18 cellular contexts compared by ENCODE assay signal in the genomic region with DNA sequence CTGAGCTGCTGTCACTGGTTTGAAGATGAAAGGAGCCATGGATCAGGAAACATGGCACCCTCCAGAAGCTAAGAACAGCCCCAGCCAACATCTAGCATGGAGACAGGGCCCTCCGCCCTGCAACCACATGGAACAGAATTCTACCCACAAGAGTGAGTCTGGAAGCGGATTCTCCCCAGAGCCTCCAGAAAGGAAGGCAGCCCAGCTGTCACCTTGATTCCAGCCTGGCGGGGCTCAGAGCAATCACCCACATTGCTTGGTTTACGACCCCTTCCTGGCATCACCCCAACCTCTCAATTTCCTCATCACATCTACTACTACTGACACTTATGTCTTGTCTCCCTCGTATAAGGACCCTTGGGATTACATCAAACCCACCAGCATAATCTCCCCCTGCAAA. TPM values are rescaled to one million over a fixed set of nuclear protein-coding genes. Genes with fewer than 3 reads are reported as not detected.
A peak's percentile ranks its signal among the peaks of the same experiment; 100 is the strongest.
DNase-seq lines count a peak whose midpoint lies in the region; ATAC-seq, FAIRE-seq and TF ChIP-seq lines count a peak whose summit lies in the region.
"Had no signal": no experiment of that assay in that cellular context is flagged by ENCODE, and none has a peak within 500 bp of the region (broad histone marks: within the 10 kb centered on the region; RNA-seq: fewer than 3 reads in every experiment).

No MANE protein-coding gene starts in this region.

- 89% methylated on average over 5 of the region's 5 CpGs; no CpG with 5 or more reads in 1 of the 2 experiments for WGBS in H1 (ENCODE audit: extremely low coverage in 1 of 2, insufficient coverage in 1 of 2, insufficient read length in 1 of 2, insufficient replicate concordance in 2 of 2, low coverage in 1 of 2, low lambda C conversion rate in 2 of 2, missing lambda C conversion rate in 1 of 2), 2 experiments
- 74 to 75% methylated on average over 5 of the region's 5 CpGs for WGBS in upper lobe of left lung, 2 donors

- H3K56ac ChIP-seq in H1 (replicated peaks; ENCODE audit: insufficient read length, low read depth, low read length) = no peak overlapping the region

- H3K27ac ChIP-seq in H1 (ENCODE audit: low read depth, low read length) (no peak overlapping the region), upper lobe of left lung (no peak overlapping the region)
- H3K27ac ChIP-seq: 22Rv1 had no signal

- H3K27me3 ChIP-seq in H1 (replicated peaks in 1 of 4; ENCODE audit: control insufficient read depth in 3 of 4, extremely low read depth in 1 of 4, insufficient read depth in 3 of 4, low read length in 3 of 4) = no peaks in the 10 kb centered on the region; a peak in 1 of 7 replicates
- H3K27me3 ChIP-seq in upper lobe of left lung = no peaks in the 10 kb centered on the region

- H4K5ac ChIP-seq in H1 (ENCODE audit: insufficient read length, low read depth, low read length) = no peak overlapping the region

- no peaks in the 10 kb centered on the region for H3K36me3 ChIP-seq in H1 (ENCODE audit: control insufficient read depth in 2 of 4, insufficient read depth in 4 of 4, low read length in 3 of 4)
- no peaks in the 10 kb centered on the region for H3K36me3 ChIP-seq in upper lobe of left lung

- H3K9ac ChIP-seq in H1 (replicated peaks in 1 of 4; ENCODE audit: extremely low read depth in 1 of 4, low read depth in 3 of 4, low read length in 3 of 4) = no peak overlapping the region

- no peaks in the 10 kb centered on the region for H3K79me2 ChIP-seq in H1 (ENCODE audit: control insufficient read depth in 1 of 2, insufficient read depth in 2 of 2, low read length in 2 of 2)

- no peak for TF ChIP-seq POLR2A in H1 (IDR thresholded peaks at IDR 0.05; ENCODE audit: control extremely low read depth in 1 of 2, low read depth in 2 of 2, low read length in 2 of 2)
- TF ChIP-seq POLR2A in upper lobe of left lung (IDR thresholded peaks at IDR 0.05) = no peak

- no peak for ATAC-seq in upper lobe of left lung (ENCODE audit: low FRiP score in 2 of 2)
- ATAC-seq in GM21717 (IDR thresholded peaks at IDR 0.05; ENCODE audit: unreplicated experiment) = no peak

- no peak overlapping the region for H2BK15ac ChIP-seq in H1 (ENCODE audit: low read length)

- POLR2A ChIA-PET in H1 (lab: Charles Lee; ENCODE audit: partially characterized antibody) = no interaction called here

- TF ChIP-seq EP300 in H1 (IDR thresholded peaks at IDR 0.05; ENCODE audit: borderline replicate concordance in 1 of 2, low read depth in 2 of 2, low read length in 2 of 2) (no peak), upper lobe of left lung (IDR thresholded peaks at IDR 0.05) (no peak)

- H3K4me1 ChIP-seq in H1 (replicated peaks in 1 of 4; ENCODE audit: control insufficient read depth in 3 of 4, insufficient read depth in 4 of 4, low read length in 3 of 4) (no peaks in the 10 kb centered on the region), upper lobe of left lung (no peaks in the 10 kb centered on the region)

- no peaks in the 10 kb centered on the region for H3K79me1 ChIP-seq in H1 (ENCODE audit: low read depth, low read length)

- H4K20me1 ChIP-seq in H1 (replicated peaks in 1 of 2; ENCODE audit: control insufficient read depth in 1 of 2, insufficient read depth in 2 of 2, low read length in 2 of 2) = no peaks in the 10 kb centered on the region

- no peak overlapping the region for H4K91ac ChIP-seq in H1 (replicated peaks; ENCODE audit: insufficient read length, low read length)

- FAIRE-seq in H1 (lab: Jason Lieb, UNC) = no peak
- FAIRE-seq: H54 had no signal

- TF ChIP-seq CTCF in H1 (IDR thresholded peaks at IDR 0.05; ENCODE audit: control extremely low read depth in 1 of 3, insufficient read depth in 1 of 3, low read depth in 1 of 3, low read length in 3 of 3) (no peak), upper lobe of left lung (IDR thresholded peaks at IDR 0.05) (no peak)

- no peak for TF ChIP-seq RAD21 in H1 (IDR thresholded peaks at IDR 0.05 in 1 of 2, conservative IDR thresholded peaks at IDR 0.05 in 1 of 2; ENCODE audit: low read depth in 2 of 2, low read length in 2 of 2)

- no peak overlapping the region for H3K4ac ChIP-seq in H1 (replicated peaks; ENCODE audit: insufficient read length, low read depth, low read length)

- H3K9me3 ChIP-seq in H1 (ENCODE audit: insufficient read depth in 2 of 2, low read depth in 1 of 2, low read length in 1 of 2) (peaks cover 0 to under 1% of the 10 kb centered on the region in 2 experiments; a peak in 1 of 4 replicates), upper lobe of left lung (no peaks in the 10 kb centered on the region)

- no peak overlapping the region for H3K4me2 ChIP-seq in H1 (ENCODE audit: insufficient read depth in 1 of 2, low read depth in 2 of 2, low read length in 2 of 2)

- 0 out of 2 replicates have a peak overlapping the region, but pooled peaks have one; percentile 2 for H2AFZ ChIP-seq in H1 (ENCODE audit: low read length)

- no peak overlapping the region for H2AK5ac ChIP-seq in H1 (ENCODE audit: low read depth, low read length)

- H3K23ac ChIP-seq in H1 (ENCODE audit: insufficient read length) = no peak overlapping the region

- H3K14ac ChIP-seq in H1 (ENCODE audit: insufficient read length) = no peak overlapping the region

- no peak overlapping the region for H2BK5ac ChIP-seq in H1 (ENCODE audit: low read depth, low read length)

- no peak overlapping the region for H2BK120ac ChIP-seq in H1 (replicated peaks; ENCODE audit: low read depth, low read length)

- H3K4me3 ChIP-seq in H1 (ENCODE audit: extremely low read depth in 1 of 4, insufficient read depth in 2 of 4, low read depth in 3 of 4, low read length in 4 of 4) (no peak overlapping the region), upper lobe of left lung (no peak overlapping the region)

- no peaks in the 10 kb centered on the region for H3K23me2 ChIP-seq in H1 (ENCODE audit: low read depth, low read length)

- no peak overlapping the region for H2BK20ac ChIP-seq in H1 (ENCODE audit: low read length)

- DNase-seq in NCI-H82 (lab: John Stamatoyannopoulos, UW) (peak; percentile 20), NCI-H82 treated with DMSO at 0.1 percent for 48 hours (lab: John Stamatoyannopoulos, UW; ENCODE audit: unreplicated experiment) (no peak), NCI-H2171 (lab: John Stamatoyannopoulos, UW) (peak; percentile 85), H1 (ENCODE audit: low read depth in 1 of 2, low spot score in 2 of 2) (no peak), upper lobe of left lung (no peak), RPMI8226 (no peak)
- DNase-seq: ACHN; C1 segment of cervical spinal cord; Calu3; CD4-positive, alpha-beta T cell; DMS53; GF-D8; IMR-90; KBM-7 had no signal

- CTCF ChIA-PET in H1 (lab: Charles Lee; ENCODE audit: partially characterized antibody) = interaction anchor here (1.4 to 8.9 kb wide), 4 partner anchors 10 to 81 kb away, joined by 5 to 59 read pairs (median 10); no protein-coding TSS in a partner anchor

- no peak overlapping the region for H3K18ac ChIP-seq in H1 (ENCODE audit: extremely low read depth, low read length)

- no peak overlapping the region for H4K8ac ChIP-seq in H1 (ENCODE audit: extremely low read depth, insufficient read depth, low read length)

- H2BK12ac ChIP-seq in H1 (ENCODE audit: low read depth, low read length) = no peak overlapping the region

TF ChIP-seq in H1, 55 proteins besides CTCF, POLR2A, EP300 and RAD21:
- TF ChIP-seq CBX5 (IDR thresholded peaks at IDR 0.05; ENCODE audit: low read depth, low read length) = no peak
- no peak for TF ChIP-seq USF2 (IDR thresholded peaks at IDR 0.05; ENCODE audit: low read length)
- no peak for TF ChIP-seq NRF1 (IDR thresholded peaks at IDR 0.05; ENCODE audit: low read depth, low read length)

RNA-seq across cellular contexts. Expression of gene OAS2, which starts 38.5 kb away (rescaled TPM):
- not detected in 2 replicates for total RNA-seq in H1 (2021; fragmentation: NEBNext Ultra II Directional; extraction: Animal tissue kit (Norgen Biotek cat#: 25700))
- 0.06 TPM in 1 of 2 replicates, not detected in the other for polyA plus RNA-seq in H1 (2011; rRNA removed)
- polyA plus RNA-seq in H1 (2011; cell fraction: cytosol; rRNA removed) = not detected
- not detected for polyA plus RNA-seq in H1 (2011; cell fraction: nucleus; rRNA removed)
- 0.06 to 0.20 TPM in 2 of 4 replicates, not detected in the others for polyA plus RNA-seq in H1 (2012, experiment 1 of 2)
- not detected for polyA plus RNA-seq in H1 (2012, experiment 2 of 2)
- 0.02 TPM for polyA plus RNA-seq in H1 (2013, experiment 1 of 2)
- polyA plus RNA-seq in H1 (2013, experiment 2 of 2) = 0.06 TPM
- polyA minus RNA-seq in H1 (2011; rRNA and poly(A)+ RNA removed) = 0.06 and 0.07 TPM in 2 replicates
- not detected for polyA minus RNA-seq in H1 (2011; cell fraction: cytosol; rRNA and poly(A)+ RNA removed)
- polyA minus RNA-seq in H1 (2011; cell fraction: nucleus; rRNA and poly(A)+ RNA removed) = not detected
- total RNA-seq in upper lobe of left lung = 10 to 100 TPM; 17.2 to 59.7 (median 20.1) TPM
- polyA plus RNA-seq: IMR-90 had no signal

RNA-seq across cellular contexts. Expression of gene DTX1, which starts 39.7 kb away (rescaled TPM):
- total RNA-seq in H1 (2021; fragmentation: NEBNext Ultra II Directional; extraction: Animal tissue kit (Norgen Biotek cat#: 25700)) = 6.9 and 8.6 TPM in 2 replicates
- polyA plus RNA-seq in H1 (2011; rRNA removed) = 4.7 and 7.0 TPM in 2 replicates
- 5.3 TPM for polyA plus RNA-seq in H1 (2011; cell fraction: cytosol; rRNA removed)
- 7.4 TPM for polyA plus RNA-seq in H1 (2011; cell fraction: nucleus; rRNA removed)
- 4.1 to 7.7 TPM (median 6.1 TPM) in 4 replicates for polyA plus RNA-seq in H1 (2012, experiment 1 of 2)
- polyA plus RNA-seq in H1 (2012, experiment 2 of 2) = 6.5 TPM
- polyA plus RNA-seq in H1 (2013, experiment 1 of 2) = 4.9 TPM
- polyA plus RNA-seq in H1 (2013, experiment 2 of 2) = 4.6 TPM
- 3.0 and 3.6 TPM in 2 replicates for polyA minus RNA-seq in H1 (2011; rRNA and poly(A)+ RNA removed)
- 5.7 TPM for polyA minus RNA-seq in H1 (2011; cell fraction: cytosol; rRNA and poly(A)+ RNA removed)
- polyA minus RNA-seq in H1 (2011; cell fraction: nucleus; rRNA and poly(A)+ RNA removed) = 3.8 TPM
- total RNA-seq in upper lobe of left lung = 1 to 10 TPM in 5 of 6 donors, under 1 TPM in 1; under 0.01 to 7.0 (median 3.6) TPM
- total RNA-seq: Calu3, HT-29, IMR-90 had no signal
- polyA plus RNA-seq: IMR-90 had no signal

Comparison
In these comparisons a context has a peak if more than half of its experiments do, and no peak if none do; other contexts are left out.
1. DNase-seq: peak in NCI-H82 (single experiment) and NCI-H2171 (single experiment); none in NCI-H82 treated with DMSO at 0.1 percent for 48 hours (single experiment), H1 (0 of 2), upper lobe of left lung (0 of 2) and RPMI8226 (single experiment).
2. RNA of gene OAS2, which starts 38.5 kb away (total RNA-seq): 17.2 to 59.7 TPM in upper lobe of left lung; not detected in H1; every median in the first group is over 10 times any median in the second.